ENCODE assay signal across 11 cellular contexts in the genomic region with DNA sequence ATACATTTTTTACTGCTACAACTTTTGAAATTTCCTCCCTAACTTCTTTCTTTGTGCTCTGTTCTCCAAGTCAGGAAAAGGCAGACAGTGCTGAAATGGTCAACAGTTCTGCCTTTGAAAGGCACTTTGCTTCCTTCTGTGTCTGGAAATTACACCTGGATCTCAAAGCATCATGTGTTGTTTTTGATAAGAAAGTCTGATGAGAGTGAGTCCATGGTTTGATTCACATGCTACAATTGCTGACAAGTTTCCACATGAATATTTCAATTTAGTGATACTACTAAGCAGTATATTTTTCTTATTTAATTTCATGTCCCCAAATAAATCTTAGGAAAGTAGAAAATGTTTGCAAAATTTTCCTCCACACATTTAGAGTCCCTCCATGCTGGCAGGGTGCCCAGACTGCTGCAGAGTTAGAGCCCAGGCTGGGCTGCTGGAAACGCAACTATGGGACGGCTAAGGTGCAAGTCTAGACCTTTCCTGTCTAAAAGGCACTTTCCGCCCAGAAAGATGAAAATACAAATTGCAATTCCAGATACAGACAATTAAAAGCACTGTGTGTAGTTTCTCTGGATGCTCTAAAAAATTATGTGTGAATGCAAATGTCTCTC.
"Had no signal": no experiment of that assay in that cellular context is flagged by ENCODE, and none has a peak within 500 bp of the region (broad histone marks: within the 10 kb centered on the region; RNA-seq: fewer than 3 reads in every experiment).

No MANE protein-coding gene starts in this region.

- H3K27ac ChIP-seq: body of pancreas, left lung, thoracic aorta had no signal

- DNase-seq: activated CD4-positive, alpha-beta memory T cell treated with anti-CD3 and anti-CD28 coated beads, Interleukin-2, amount 10 ng/mL, durations not matched to agents 7 days and 5 days; activated CD4-positive, CD25-positive, alpha-beta regulatory T cell treated with anti-CD3 and anti-CD28 coated beads, Interleukin-2, amount 50 U/mL, for 72 hours; activated naive CD4-positive, alpha-beta T cell treated with Interleukin-2 at 50 U/mL for 16 hours; activated T-cell treated with anti-CD3 and anti-CD28 coated beads, Interleukin-2, amount 50 U/mL, for 72 hours; erythroblast; left lung; stimulated activated CD4-positive, alpha-beta T cell treated with anti-CD3 and anti-CD28 coated beads, Interleukin-4, amount 100 ng/mL, for 1 hour; stimulated activated naive CD8-positive, alpha-beta T cell treated with anti-CD3 and anti-CD28 coated beads, Interleukin-15, amount 100 ng/mL, for 72 hours; T-helper 9 cell had no signal

- H3K27me3 ChIP-seq: body of pancreas, left lung had no signal

- H3K4me1 ChIP-seq: body of pancreas, left lung had no signal

- H3K4me3 ChIP-seq: body of pancreas, left lung, thoracic aorta had no signal

- H3K36me3 ChIP-seq: left lung, thoracic aorta had no signal

- H3K9me3 ChIP-seq: body of pancreas, left lung, thoracic aorta had no signal
